ENCODE assay signal across 8 cellular contexts in the genomic region with DNA sequence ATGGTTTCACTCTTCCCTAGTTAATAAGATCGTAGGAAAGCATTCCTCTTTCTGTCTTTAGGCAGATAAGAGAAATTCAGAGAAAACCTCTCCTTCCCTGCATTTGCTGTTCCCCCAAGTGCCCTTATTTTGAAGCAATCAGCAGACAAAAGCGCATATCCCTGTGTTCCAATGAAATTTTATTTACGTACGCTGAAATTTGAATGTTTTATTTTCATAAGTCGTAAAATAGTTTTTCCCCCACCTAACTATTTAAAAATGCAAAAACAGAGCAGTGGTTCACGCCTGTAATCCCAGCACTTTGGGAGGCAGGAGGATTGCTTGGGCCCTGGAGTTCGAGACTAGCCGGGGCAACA. TPM values are rescaled to one million over a fixed set of nuclear protein-coding genes. Genes with fewer than 3 reads are reported as not detected.
DNase-seq lines count a peak whose midpoint lies in the region; ATAC-seq and TF ChIP-seq lines count a peak whose summit lies in the region.

No MANE protein-coding gene starts in this region.

- no peaks in the 10 kb centered on the region for H4K20me1 ChIP-seq in Loucy (ENCODE audit: insufficient read depth, low read length, poor library complexity, severe bottlenecking)

- POLR2A ChIA-PET in BJ (lab: Charles Lee) = no interaction called here

- peak overlapping the region; percentile 71; the same call in 1 of the 2 replicates for H2AFZ ChIP-seq in Loucy (ENCODE audit: low read length)

- H3K4me2 ChIP-seq in Loucy (ENCODE audit: low read depth, low read length, poor library complexity, severe bottlenecking) = peak overlapping the region; percentile 52

- H3K9me3 ChIP-seq in Loucy (ENCODE audit: insufficient read depth, low read depth, low read length) = no peaks in the 10 kb centered on the region
- no peaks in the 10 kb centered on the region for H3K9me3 ChIP-seq in colonic mucosa

- no peaks in the 10 kb centered on the region for H3K27me3 Mint-ChIP-seq in nephron progenitor cell (ENCODE audit: low read depth, poor library complexity)

- no peaks in the 10 kb centered on the region for H3K9me2 ChIP-seq in Loucy (replicated peaks; ENCODE audit: low read depth, low read length)

- no peak for TF ChIP-seq CTCF in BJ (IDR thresholded peaks at IDR 0.05; ENCODE audit: insufficient read depth, low read depth, low read length)
- no peak for TF ChIP-seq CTCF in Loucy (conservative IDR thresholded peaks at IDR 0.05; ENCODE audit: low read length)
- no peak for TF ChIP-seq CTCF in colonic mucosa (IDR thresholded peaks at IDR 0.05)
- no peak for TF ChIP-seq CTCF in nephron progenitor cell (IDR thresholded peaks at IDR 0.05)

- peaks cover 4% of the 10 kb centered on the region; the same call in 1 of the 2 replicates for H3K36me3 ChIP-seq in BJ (ENCODE audit: control insufficient read depth, insufficient read depth, low read length)
- H3K36me3 ChIP-seq in Loucy (ENCODE audit: insufficient read depth, low read length) = no peaks in the 10 kb centered on the region; the same call in 1 of the 2 replicates
- no peaks in the 10 kb centered on the region for H3K36me3 ChIP-seq in colonic mucosa

- no peak overlapping the region for H3K27ac Mint-ChIP-seq in nephron progenitor cell

- no peak overlapping the region for H3K9ac ChIP-seq in Loucy (ENCODE audit: low read depth, low read length, poor library complexity, severe bottlenecking)
- peak overlapping the region in 1 of 2 donors; percentile 99 for H3K9ac ChIP-seq in colonic mucosa (ENCODE audit: low read depth in 2 of 2, low read length in 2 of 2)

- peaks cover 11% of the 10 kb centered on the region for H3K9me3 Mint-ChIP-seq in nephron progenitor cell

- H3K27me3 ChIP-seq in BJ (ENCODE audit: control insufficient read depth, insufficient read depth, low read length) = no peaks in the 10 kb centered on the region
- H3K27me3 ChIP-seq in Loucy (ENCODE audit: insufficient read depth, low read length, poor library complexity, severe bottlenecking) = no peaks in the 10 kb centered on the region
- no peaks in the 10 kb centered on the region for H3K27me3 ChIP-seq in colonic mucosa

- peak overlapping the region; percentile 26 for H3K4me3 ChIP-seq in BJ (ENCODE audit: low read depth, low read length)
- H3K4me3 ChIP-seq in Loucy (ENCODE audit: low read length, poor library complexity, severe bottlenecking) = peak overlapping the region; percentile 90
- peak overlapping the region; percentile 69 for H3K4me3 ChIP-seq in colonic mucosa

- H3K27ac ChIP-seq in colonic mucosa = no peak overlapping the region

- DNase-seq in BJ (ENCODE audit: low read depth) (no peak), colonic mucosa (no peak), nephron progenitor cell (no peak), iPS-NIHi7 (ENCODE audit: extremely low spot score) (no peak), NCI-H187 treated with DMSO at 0.1 percent for 48 hours (lab: John Stamatoyannopoulos, UW) (no peak), NCI-H2196 (lab: John Stamatoyannopoulos, UW; ENCODE audit: unreplicated experiment) (no peak)

- peak overlapping the region; percentile 97 for H3K4me3 Mint-ChIP-seq in nephron progenitor cell

- H3K4me1 ChIP-seq in Loucy (ENCODE audit: insufficient read depth, low read length, poor library complexity, severe bottlenecking) = peaks cover 11% of the 10 kb centered on the region
- peaks cover 7% of the 10 kb centered on the region for H3K4me1 ChIP-seq in colonic mucosa

- peaks cover 10% of the 10 kb centered on the region for H3K36me3 Mint-ChIP-seq in nephron progenitor cell (ENCODE audit: low read depth)

- ATAC-seq in HG03196 (IDR thresholded peaks at IDR 0.05; ENCODE audit: unreplicated experiment) = no peak

- H3K79me2 ChIP-seq in Loucy (ENCODE audit: insufficient read depth, low read length) = peaks cover 29% of the 10 kb centered on the region

- H3F3A ChIP-seq in Loucy (ENCODE audit: low read depth) = no peaks in the 10 kb centered on the region

- intact Hi-C loops in colonic mucosa (cut with DNase I) = no loop called here

- CTCF ChIA-PET in BJ (lab: Yijun Ruan, JAX) = interaction anchor here (0.6 to 1.4 kb wide), 3 partner anchors 10 to 16 kb away, joined by 3 to 4 read pairs (median 3); no protein-coding TSS in a partner anchor

- peaks cover 10% of the 10 kb centered on the region for H3K4me1 Mint-ChIP-seq in nephron progenitor cell

RNA-seq across cellular contexts. Expression of a gene that starts 17.2 kb away (rescaled TPM):
- 28.4 and 42.1 TPM in 2 replicates for polyA plus RNA-seq in BJ (2011; rRNA removed)
- 17.5 and 26.0 TPM in 2 replicates for polyA minus RNA-seq in BJ (2011; rRNA and poly(A)+ RNA removed)
- total RNA-seq in colonic mucosa = 10 to 100 TPM; 19.5 to 26.7 TPM

RNA-seq across cellular contexts. Expression of a gene that starts 27.2 kb away (rescaled TPM):
- polyA plus RNA-seq in BJ (2011; rRNA removed) = 220 and 276 TPM in 2 replicates
- polyA minus RNA-seq in BJ (2011; rRNA and poly(A)+ RNA removed) = 85.7 and 188 TPM in 2 replicates
- total RNA-seq in colonic mucosa = 10 to 100 TPM; 48.5 to 82.6 TPM

RNA-seq across cellular contexts. Expression of a gene that starts 48.2 kb away (rescaled TPM):
- polyA plus RNA-seq in BJ (2011; rRNA removed) = 4.0 and 5.7 TPM in 2 replicates
- polyA minus RNA-seq in BJ (2011; rRNA and poly(A)+ RNA removed) = 7.2 and 8.6 TPM in 2 replicates
- total RNA-seq in colonic mucosa = 1 to 10 TPM; 2.9 to 4.3 TPM

Comparison
In these comparisons a context has a peak if more than half of its experiments do, and no peak if none do; other contexts are left out.
1. H3K4me3 ChIP-seq: peak in every context shown above with its lines; median percentile 90 in Loucy; 69 in colonic mucosa; 26 in BJ.